In the genomic region with DNA sequence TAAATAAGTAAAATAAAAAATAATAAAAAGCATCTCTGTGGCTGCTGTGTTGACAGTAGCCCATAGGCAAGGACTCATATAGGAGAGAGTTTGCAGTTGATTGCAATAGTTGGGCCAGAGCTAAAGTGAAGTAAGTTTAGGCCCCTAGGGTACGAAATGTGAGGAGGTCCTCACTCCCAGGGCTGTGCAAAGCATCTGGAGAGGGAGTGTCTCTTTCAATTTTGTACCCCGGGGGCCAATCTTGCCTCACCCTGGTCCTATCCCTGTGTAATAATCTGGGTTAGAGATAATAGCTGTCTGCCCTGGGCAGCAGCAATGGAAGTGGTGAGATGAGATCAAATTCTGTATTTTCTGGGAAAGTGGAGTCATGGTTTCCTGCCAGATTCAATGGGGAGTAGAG, we compare ENCODE assay signal across 28 cellular contexts.
"Had no signal": no experiment of that assay in that cellular context is flagged by ENCODE, and none has a peak within 500 bp of the region (broad histone marks: within the 10 kb centered on the region; RNA-seq: fewer than 3 reads in every experiment).

No MANE protein-coding gene starts in this region.

- H3K27me3 Mint-ChIP-seq: stimulated activated naive CD8-positive, alpha-beta T cell treated with anti-CD3 and anti-CD28 coated beads, Interleukin-15, Interleukin-2, amounts not matched to agents 100 ng/mL and 50 ng/mL, for 24 hours had no signal

- H3K27me3 ChIP-seq: neural progenitor cell, ovary, right lobe of liver, sigmoid colon, stomach, thyroid gland, tibial nerve, upper lobe of right lung, vagina had no signal

- H3K4me1 ChIP-seq: neural progenitor cell, parathyroid adenoma, psoas muscle, right lobe of liver, sigmoid colon, stomach, tibial nerve, upper lobe of right lung had no signal

- H3K4me3 Mint-ChIP-seq: natural killer cell; nephron; neural progenitor cell; stimulated activated effector memory CD8-positive, alpha-beta T cell treated with anti-CD3 and anti-CD28 coated beads, Interleukin-12 subunit alpha, Interleukin-12 subunit beta, amount 100 ng/mL, for 72 hours; stimulated activated naive B cell treated with anti-CD40 and anti-IgM and Interleukin-4, amounts not matched to agents 10 μg/mL and 1 μg/mL and 100 μg/mL, for 72 hours; stimulated activated naive CD8-positive, alpha-beta T cell treated with anti-CD3 and anti-CD28 coated beads, Interleukin-15, Interleukin-2, amounts not matched to agents 100 ng/mL and 50 ng/mL, for 24 hours; type B pancreatic cell had no signal

- H3K36me3 ChIP-seq: neural progenitor cell, ovary, right lobe of liver, sigmoid colon, stomach, thoracic aorta, thyroid gland, tibial nerve, upper lobe of right lung, vagina had no signal

- H3K4me1 Mint-ChIP-seq: nephron, neural progenitor cell had no signal

- H3K9me3 ChIP-seq: ovary, psoas muscle, right lobe of liver, stomach, thoracic aorta, thyroid gland, upper lobe of right lung, vagina had no signal

- H3K27ac ChIP-seq: neural progenitor cell, ovary, parathyroid adenoma, psoas muscle, right lobe of liver, sigmoid colon, stomach, thoracic aorta, thyroid gland, tibial nerve, upper lobe of right lung, vagina had no signal

- H3K79me2 ChIP-seq: parathyroid adenoma had no signal

- H3K36me3 Mint-ChIP-seq: natural killer cell; neural progenitor cell; stimulated activated effector memory CD8-positive, alpha-beta T cell treated with anti-CD3 and anti-CD28 coated beads, Interleukin-12 subunit alpha, Interleukin-12 subunit beta, amount 100 ng/mL, for 72 hours; stimulated activated naive B cell treated with anti-CD40 and anti-IgM and Interleukin-4, amounts not matched to agents 10 μg/mL and 1 μg/mL and 100 μg/mL, for 72 hours; type B pancreatic cell had no signal

- ATAC-seq: natural killer cell; psoas muscle; right cardiac atrium; right lobe of liver; stimulated activated effector memory CD8-positive, alpha-beta T cell treated with anti-CD3 and anti-CD28 coated beads, Interleukin-12 subunit alpha, Interleukin-12 subunit beta, amount 100 ng/mL, for 72 hours; stimulated activated naive B cell treated with anti-CD40 and anti-IgM and Interleukin-4, amounts not matched to agents 10 μg/mL and 1 μg/mL and 100 μg/mL, for 72 hours; upper lobe of right lung had no signal

- H3K4me2 ChIP-seq: neural progenitor cell had no signal

- H3K4me3 ChIP-seq: neural progenitor cell, ovary, psoas muscle, right lobe of liver, sigmoid colon, stomach, thoracic aorta, thyroid gland, tibial nerve, upper lobe of right lung, vagina had no signal

- DNase-seq: natural killer cell; occipital lobe; ovary; posterior cingulate gyrus; psoas muscle; right cardiac atrium; right lobe of liver; sigmoid colon; small intestine; stimulated activated CD4-positive, alpha-beta T cell treated with anti-CD3 and anti-CD28 coated beads, Interleukin-15, amount 100 ng/mL, for 24 hours; stimulated activated CD4-positive, alpha-beta T cell treated with anti-CD3 and anti-CD28 coated beads, Interleukin-2, amount 100 ng/mL, for 24 hours; stimulated activated CD4-positive, alpha-beta T cell treated with anti-CD3 and anti-CD28 coated beads, Interleukin-2, amount 100 ng/mL, for 48 hours; stimulated activated CD4-positive, alpha-beta T cell treated with anti-CD3 and anti-CD28 coated beads, Interleukin-4, amount 100 ng/mL, for 24 hours; stimulated activated naive B cell treated with anti-CD40 and anti-IgM and Interleukin-4, amounts not matched to agents 10 μg/mL and 1 μg/mL and 100 μg/mL, for 72 hours; stimulated activated naive CD4-positive, alpha-beta T cell treated with Interleukin-2 at 50 U/mL for 16 hours; stomach; thyroid gland; upper lobe of right lung had no signal

- H3K27ac Mint-ChIP-seq: nephron; neural progenitor cell; progenitor cell of endocrine pancreas; stimulated activated effector memory CD8-positive, alpha-beta T cell treated with anti-CD3 and anti-CD28 coated beads, Interleukin-12 subunit alpha, Interleukin-12 subunit beta, amount 100 ng/mL, for 72 hours; stimulated activated naive B cell treated with anti-CD40 and anti-IgM and Interleukin-4, amounts not matched to agents 10 μg/mL and 1 μg/mL and 100 μg/mL, for 72 hours; stimulated activated naive CD8-positive, alpha-beta T cell treated with anti-CD3 and anti-CD28 coated beads, Interleukin-15, Interleukin-2, amounts not matched to agents 100 ng/mL and 50 ng/mL, for 24 hours; type B pancreatic cell had no signal

- H3K9ac ChIP-seq: neural progenitor cell, parathyroid adenoma had no signal

- H2AFZ ChIP-seq: neural progenitor cell, parathyroid adenoma had no signal

- H3K9me3 Mint-ChIP-seq: natural killer cell; neural progenitor cell; stimulated activated effector memory CD8-positive, alpha-beta T cell treated with anti-CD3 and anti-CD28 coated beads, Interleukin-12 subunit alpha, Interleukin-12 subunit beta, amount 100 ng/mL, for 72 hours had no signal
